8 cellular contexts compared by ENCODE assay signal in the genomic region with DNA sequence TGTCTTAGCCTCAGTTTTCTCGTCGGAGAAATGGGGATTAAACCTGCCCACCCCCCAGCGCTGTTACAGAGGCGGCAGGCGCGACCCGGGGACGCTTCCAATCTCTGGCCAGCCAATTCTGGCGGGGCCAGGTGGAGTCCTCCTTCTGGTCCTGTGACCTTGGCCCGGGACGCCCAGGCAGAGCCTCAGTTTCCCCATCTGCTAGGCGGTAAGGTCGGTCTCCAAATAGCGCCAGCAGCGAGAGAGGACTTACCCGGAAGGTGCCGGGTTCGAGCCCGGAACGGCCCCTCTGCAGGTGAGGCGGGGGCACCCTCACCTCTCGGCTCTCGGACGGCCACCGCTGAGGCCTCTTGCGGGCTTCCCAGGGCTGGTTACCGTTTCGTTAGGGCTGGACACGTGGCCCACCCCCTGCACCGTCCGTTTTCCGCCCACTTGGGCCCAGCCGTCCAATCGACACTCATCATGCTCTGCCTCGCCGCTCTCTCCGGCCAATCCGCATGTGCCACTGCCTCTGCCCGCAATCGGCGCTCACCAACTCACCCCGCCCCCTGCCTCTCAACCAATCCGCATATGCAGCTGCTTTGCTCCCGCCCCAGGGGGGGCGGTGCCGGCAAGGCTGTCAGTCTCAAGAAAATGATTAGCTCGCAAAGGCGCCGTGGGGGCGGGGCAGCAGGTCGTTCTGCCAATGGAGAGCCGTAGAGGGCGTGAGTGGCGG. TPM values are rescaled to one million over a fixed set of nuclear protein-coding genes. Genes with fewer than 3 reads are reported as not detected.
DNase-seq lines count a peak whose midpoint lies in the region; ATAC-seq, FAIRE-seq and TF ChIP-seq lines count a peak whose summit lies in the region.

ISOC2 (minus strand) TSS at position 384 of the 715 bp plus-strand sequence. CDS start 5,156 bp downstream, outside the sequence.

- peak within 1 kb of the TSS; percentile 96 for H3K4me2 ChIP-seq in astrocyte (ENCODE audit: low read length)

- H3K27me3 Mint-ChIP-seq in astrocyte (ENCODE audit: low read depth, unreplicated experiment), result peaks cover 4% of the 10 kb centered on the region

- peak within 1 kb of the TSS; percentile 78 for H2AFZ ChIP-seq in astrocyte (ENCODE audit: low read depth, low read length)

- peaks cover 5% of the 10 kb centered on the region for H3K36me3 Mint-ChIP-seq in astrocyte (ENCODE audit: low read depth, unreplicated experiment)

- H4K20me1 ChIP-seq in astrocyte (ENCODE audit: insufficient read depth, low read length), result peaks cover 34% of the 10 kb centered on the region

- FAIRE-seq in astrocyte (lab: Jason Lieb, UNC), result peak; percentile 93

- H3K9me3 ChIP-seq in astrocyte (ENCODE audit: insufficient read depth, low read depth, low read length), result no peaks in the 10 kb centered on the region
- no peaks in the 10 kb centered on the region for H3K9me3 ChIP-seq in right cardiac atrium (ENCODE audit: control insufficient read depth, low read length)
- H3K9me3 ChIP-seq in uterus, result no peaks in the 10 kb centered on the region

- WGBS in right cardiac atrium, result under 1% methylated on average over 54 of the region's 54 CpGs

- peak within 1 kb of the TSS; percentile 86 for H3K4me3 Mint-ChIP-seq in astrocyte (ENCODE audit: unreplicated experiment)

- peaks cover 2% of the 10 kb centered on the region for H3K4me1 Mint-ChIP-seq in astrocyte (ENCODE audit: low read depth, unreplicated experiment)

- H3K27ac Mint-ChIP-seq in astrocyte (ENCODE audit: unreplicated experiment), result peak within 1 kb of the TSS; percentile 66

- H3K79me2 ChIP-seq in astrocyte (ENCODE audit: insufficient read depth, low read length), result peaks cover 16% of the 10 kb centered on the region

- H3K4me3 ChIP-seq in astrocyte (ENCODE audit: insufficient read depth, low read depth, low read length) (peak within 1 kb of the TSS; percentile 83), right cardiac atrium (ENCODE audit: low read length) (peak within 1 kb of the TSS; percentile 67), uterus (peak within 1 kb of the TSS; percentile 86 to 92)

- H3K9ac ChIP-seq in astrocyte (ENCODE audit: low read length), result peak within 1 kb of the TSS; percentile 91

- ATAC-seq in GM18505 (IDR thresholded peaks at IDR 0.05; ENCODE audit: unreplicated experiment) (peak; percentile 89), HG02973 (IDR thresholded peaks at IDR 0.05; ENCODE audit: unreplicated experiment) (peak; percentile 87), right cardiac atrium (peak; percentile 95 to 97)

- peak; percentile 99 for DNase-seq in NCI-H2029 (lab: John Stamatoyannopoulos, UW)
- DNase-seq in T-helper 22 cell (ENCODE audit: low read depth), result peak; percentile 100
- peak; percentile 99 for DNase-seq in astrocyte (ENCODE audit: low read depth)
- peak; percentile 100 for DNase-seq in right cardiac atrium
- DNase-seq in pulmonary artery endothelial cell (ENCODE audit: low read depth, low spot score), result peak; percentile 99
- DNase-seq in uterus, result peak; percentile 100

- H3K36me3 ChIP-seq in astrocyte (ENCODE audit: insufficient read depth, low read length) (no peaks in the 10 kb centered on the region), uterus (no peaks in the 10 kb centered on the region)

- peaks cover 2% of the 10 kb centered on the region for H3K27me3 ChIP-seq in astrocyte (ENCODE audit: insufficient read depth, low read length)
- no peaks in the 10 kb centered on the region for H3K27me3 ChIP-seq in right cardiac atrium (ENCODE audit: control insufficient read depth, insufficient read depth)
- no peaks in the 10 kb centered on the region for H3K27me3 ChIP-seq in uterus

- TF ChIP-seq CTCF in astrocyte (IDR thresholded peaks at IDR 0.05; ENCODE audit: insufficient read depth, low read depth, low read length), result no peak
- TF ChIP-seq CTCF in uterus (IDR thresholded peaks at IDR 0.05), result peak in 1 of 4 experiments; percentile 1

- H3K4me1 ChIP-seq in astrocyte (ENCODE audit: insufficient read depth, low read length) (peaks cover 9% of the 10 kb centered on the region), right cardiac atrium (ENCODE audit: control insufficient read depth, insufficient read depth, low read length) (peaks cover 1% of the 10 kb centered on the region), uterus (peaks cover 0 to 5% of the 10 kb centered on the region in 2 donors)

- no peaks in the 10 kb centered on the region for H3K9me3 Mint-ChIP-seq in astrocyte (ENCODE audit: unreplicated experiment)

- H3K27ac ChIP-seq in astrocyte (ENCODE audit: low read depth, low read length), result peak within 1 kb of the TSS; percentile 70
- H3K27ac ChIP-seq in right cardiac atrium (ENCODE audit: low read length), result peak within 1 kb of the TSS; percentile 91
- H3K27ac ChIP-seq in uterus, result peak within 1 kb of the TSS; percentile 80 to 94

- TF ChIP-seq POLR2A in GM18505 (IDR thresholded peaks at IDR 0.05; ENCODE audit: borderline replicate concordance, extremely low read depth, insufficient read depth, insufficient read length) (peak; percentile 65), uterus (IDR thresholded peaks at IDR 0.05) (peak in 1 of 2 donors; percentile 52)

- intact Hi-C loops in right cardiac atrium (cut with DNase I) (no loop called here), uterus (cut with DNase I; ENCODE audit: low total_unique reads) (no loop called here)

RNA-seq across cellular contexts. Expression of gene ISOC2, which starts in this region (rescaled TPM):
- 58.8 and 61.6 TPM in 2 replicates for total RNA-seq in astrocyte
- 10 to 100 TPM; 49.6 to 73.9 (median 62.0) TPM for total RNA-seq in right cardiac atrium
- 111 TPM for polyA plus RNA-seq in right cardiac atrium
- 36.0 and 63.3 TPM in 2 replicates for total RNA-seq in pulmonary artery endothelial cell
- 10 to 100 TPM in 3 of 4 donors, 1 to 10 TPM in 1; 1.2 to 78.6 (median 23.8) TPM for total RNA-seq in uterus

Comparison
In these comparisons a context has a peak if more than half of its experiments do, and no peak if none do; other contexts are left out.
1. Peak in every context shown above with its lines: DNase-seq, ATAC-seq, H3K4me3 ChIP-seq and H3K27ac ChIP-seq.